In genomic region chr7:93117327-93117726, GRCh38 we compare ENCODE assay signal across 8 cellular contexts. TPM values are rescaled to one million over a fixed set of nuclear protein-coding genes. Genes with fewer than 3 reads are reported as not detected.
DNase-seq lines count a peak whose midpoint lies in the region; ATAC-seq and TF ChIP-seq lines count a peak whose summit lies in the region.

No MANE protein-coding gene starts in this region.

- H3K9me3 ChIP-seq in colonic mucosa, result no peaks in the 10 kb centered on the region
- H3K9me3 ChIP-seq in parathyroid adenoma (ENCODE audit: control insufficient read depth, low read length), result no peaks in the 10 kb centered on the region

- H3K27ac ChIP-seq in colonic mucosa (peak overlapping the region; percentile 82), parathyroid adenoma (no peak overlapping the region)

- H3K79me2 ChIP-seq in parathyroid adenoma, result no peaks in the 10 kb centered on the region

- H2AFZ ChIP-seq in parathyroid adenoma, result peak overlapping the region; percentile 58

- H3K36me3 ChIP-seq in colonic mucosa (no peaks in the 10 kb centered on the region), parathyroid adenoma (ENCODE audit: control insufficient read depth, insufficient read depth, low read length) (no peaks in the 10 kb centered on the region)

- H3K4me1 ChIP-seq in colonic mucosa (no peaks in the 10 kb centered on the region), parathyroid adenoma (no peaks in the 10 kb centered on the region)

- no peak for ATAC-seq in HG02571 (IDR thresholded peaks at IDR 0.05; ENCODE audit: unreplicated experiment)

- peak overlapping the region; percentile 49 for H3K4me3 ChIP-seq in LNCaP clone FGC (ENCODE audit: low read depth, low read length)
- H3K4me3 ChIP-seq in colonic mucosa, result peak overlapping the region; percentile 26
- H3K4me3 ChIP-seq in parathyroid adenoma (ENCODE audit: low read depth, low read length), result peak overlapping the region; percentile 57

- H3K27me3 ChIP-seq in colonic mucosa (no peaks in the 10 kb centered on the region), parathyroid adenoma (ENCODE audit: control insufficient read depth, insufficient read depth, low read length) (no peaks in the 10 kb centered on the region)

- H3K9ac ChIP-seq in colonic mucosa (ENCODE audit: low read depth in 2 of 2, low read length in 2 of 2) (peak overlapping the region; percentile 27 to 34), parathyroid adenoma (no peak overlapping the region)

- intact Hi-C loops in colonic mucosa (cut with DNase I), result no loop called here

- H3K4me2 ChIP-seq in parathyroid adenoma (ENCODE audit: low read length), result peak overlapping the region; percentile 48

- TF ChIP-seq CTCF in LNCaP clone FGC (IDR thresholded peaks at IDR 0.05; ENCODE audit: control insufficient read depth, extremely low read depth, insufficient read depth) (no peak), colonic mucosa (IDR thresholded peaks at IDR 0.05) (no peak), parathyroid adenoma (IDR thresholded peaks at IDR 0.05) (no peak)

- DNase-seq in EL (peak; percentile 14), LNCaP clone FGC (ENCODE audit: low read depth) (no peak), colonic mucosa (no peak), H4 (ENCODE audit: low spot score) (no peak), DMS 273 (lab: John Stamatoyannopoulos, UW; ENCODE audit: unreplicated experiment) (no peak)
- no peak for DNase-seq in stimulated activated CD4-positive, alpha-beta T cell treated with anti-CD3 and anti-CD28 coated beads, Interleukin-2, amount 100 ng/mL, for 48 hours

RNA-seq across cellular contexts. Expression of gene SAMD9, which starts 0.5 kb away (rescaled TPM):
- total RNA-seq in colonic mucosa, result 10 to 100 TPM; 12.9 to 21.5 TPM
- 24.0 and 36.5 TPM in 2 replicates for total RNA-seq in H4 (2014; rRNA removed; shearing (Covaris generic))

RNA-seq across cellular contexts. Expression of gene SAMD9L, which starts 30.9 kb away (rescaled TPM):
- 10 to 100 TPM in 1 of 2 donors, 1 to 10 TPM in 1; 7.2 to 10.7 TPM for total RNA-seq in colonic mucosa
- 19.3 and 21.2 TPM in 2 replicates for total RNA-seq in H4 (2014; rRNA removed; shearing (Covaris generic))
